In genomic region chr10:82238291-82238690, GRCh38 we compare ENCODE assay signal across 7 cellular contexts.
"Had no signal": no experiment of that assay in that cellular context is flagged by ENCODE, and none has a peak within 500 bp of the region (broad histone marks: within the 10 kb centered on the region; RNA-seq: fewer than 3 reads in every experiment).

No MANE protein-coding gene starts in this region.

- H3K4me3 ChIP-seq: GM12878 had no signal

- FAIRE-seq: GM12878, GM12891, GM12892, GM18507, GM19239 had no signal

- ATAC-seq: GM12878 had no signal

- DNase-seq: GDM1, GF-D8 had no signal
